8 cellular contexts compared by ENCODE assay signal in genomic region chr19:18388328-18389094, GRCh38. TPM values are rescaled to one million over a fixed set of nuclear protein-coding genes. Genes with fewer than 3 reads are reported as not detected.
DNase-seq lines count a peak whose midpoint lies in the region; ATAC-seq and TF ChIP-seq lines count a peak whose summit lies in the region.

No MANE protein-coding gene starts in this region.

- no peak overlapping the region for H3K9ac ChIP-seq in liver (ENCODE audit: low read depth in 1 of 2, low read length in 2 of 2)

- WGBS in liver: 34% methylated on average over 74 of the region's 74 CpGs

- H3K27me3 Mint-ChIP-seq in chondrocyte (ENCODE audit: low read depth): no peaks in the 10 kb centered on the region

- H3K4me3 Mint-ChIP-seq in chondrocyte (ENCODE audit: unreplicated experiment): peak overlapping the region; percentile 89

- peak overlapping the region; percentile 61 for H3K27ac Mint-ChIP-seq in chondrocyte (ENCODE audit: unreplicated experiment)

- H3K36me3 Mint-ChIP-seq in chondrocyte (ENCODE audit: low read depth): peaks cover 9% of the 10 kb centered on the region

- peak overlapping the region in 1 of 3 donors; percentile 6 for H3K4me3 ChIP-seq in liver (ENCODE audit: low read depth in 1 of 3, low read length in 3 of 3)

- H3K4me1 Mint-ChIP-seq in chondrocyte (ENCODE audit: low read depth): peaks cover 39% of the 10 kb centered on the region

- peaks cover 0 to 5% (median 0%) of the 10 kb centered on the region in 4 donors for H3K36me3 ChIP-seq in liver (ENCODE audit: control insufficient read depth in 4 of 4, insufficient read depth in 3 of 4, low read depth in 1 of 4, low read length in 3 of 4)

- ATAC-seq in GM18498 (IDR thresholded peaks at IDR 0.05; ENCODE audit: unreplicated experiment): peak; percentile 75
- peak; percentile 79 for ATAC-seq in HG02885 (IDR thresholded peaks at IDR 0.05; ENCODE audit: poor library complexity, unreplicated experiment)

- peaks cover 4 to 24% (median 14%) of the 10 kb centered on the region in 4 donors for H3K4me1 ChIP-seq in liver (ENCODE audit: control insufficient read depth in 4 of 4, insufficient read depth in 4 of 4, low read length in 3 of 4)

- H3K9me3 Mint-ChIP-seq in chondrocyte (ENCODE audit: low read depth): no peaks in the 10 kb centered on the region

- no peaks in the 10 kb centered on the region for H3K27me3 ChIP-seq in liver (ENCODE audit: control insufficient read depth in 4 of 4, insufficient read depth in 4 of 4, low read length in 3 of 4)

- peak; percentile 59 to 82 for TF ChIP-seq RAD21 in liver (IDR thresholded peaks at IDR 0.05)

- DNase-seq in NCI-H2171 (lab: John Stamatoyannopoulos, UW) (peak; percentile 39), chondrocyte (ENCODE audit: low spot score) (no peak), GOT3 (lab: John Stamatoyannopoulos, UW) (no peak)
- DNase-seq in activated CD4-positive, alpha-beta T cell treated with anti-CD3 and anti-CD28 coated beads for 1 hour: peak; percentile 65
- DNase-seq in stimulated activated CD4-positive, alpha-beta T cell treated with anti-CD3 and anti-CD28 coated beads, Interleukin-4, amount 100 ng/mL, for 24 hours: peak; percentile 78

- no peaks in the 10 kb centered on the region for H3K9me3 ChIP-seq in liver (ENCODE audit: control insufficient read depth in 4 of 4, low read length in 3 of 4)

- no peak overlapping the region for H3K27ac ChIP-seq in liver (ENCODE audit: low read depth in 1 of 2, low read length in 2 of 2)

- TF ChIP-seq CTCF in chondrocyte (IDR thresholded peaks at IDR 0.05) (peak; percentile 99), liver (IDR thresholded peaks at IDR 0.05; ENCODE audit: low read depth, low read length, missing input control) (peak; percentile 89)

TF ChIP-seq in liver, 16 proteins besides CTCF, POLR2A, EP300 and RAD21:
- TF ChIP-seq JUND (IDR thresholded peaks at IDR 0.05): no peak
- no peak for TF ChIP-seq REST (IDR thresholded peaks at IDR 0.05)
- TF ChIP-seq GABPA (IDR thresholded peaks at IDR 0.05 in 1 of 2, conservative IDR thresholded peaks at IDR 0.05 in 1 of 2): no peak
- no peak for TF ChIP-seq ZBTB33 (IDR thresholded peaks at IDR 0.05)
- TF ChIP-seq, protein P1, sequence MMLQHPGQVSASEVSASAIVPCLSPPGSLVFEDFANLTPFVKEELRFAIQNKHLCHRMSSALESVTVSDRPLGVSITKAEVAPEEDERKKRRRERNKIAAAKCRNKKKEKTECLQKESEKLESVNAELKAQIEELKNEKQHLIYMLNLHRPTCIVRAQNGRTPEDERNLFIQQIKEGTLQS (IDR thresholded peaks at IDR 0.05): no peak
- TF ChIP-seq YY1 (IDR thresholded peaks at IDR 0.05): no peak
- no peak for TF ChIP-seq TAF1 (conservative IDR thresholded peaks at IDR 0.05)
- TF ChIP-seq FOXA2 (IDR thresholded peaks at IDR 0.05): no peak
- TF ChIP-seq HNF4G (IDR thresholded peaks at IDR 0.05): no peak
- TF ChIP-seq HNF4A (conservative IDR thresholded peaks at IDR 0.05): no peak

RNA-seq across cellular contexts. Expression of gene GDF15, which starts 2.6 kb away (rescaled TPM):
- total RNA-seq in chondrocyte: 6.2 to 149 TPM (median 149 TPM) in 3 replicates
- 10 to 100 TPM in 1 of 2 donors, under 1 TPM in 1; 0.42 to 11.6 TPM for total RNA-seq in liver
- 1 to 10 TPM; 6.7 to 7.7 TPM for polyA plus RNA-seq in liver

RNA-seq across cellular contexts. Expression of gene LRRC25, which starts 8.9 kb away (rescaled TPM):
- total RNA-seq in chondrocyte: not detected in 3 replicates
- 10 to 100 TPM in 1 of 2 donors, 1 to 10 TPM in 1; 7.9 to 13.4 TPM for total RNA-seq in liver
- 1 to 10 TPM; 2.3 to 5.8 TPM for polyA plus RNA-seq in liver

RNA-seq across cellular contexts. Expression of gene SSBP4, which starts 30.7 kb away (rescaled TPM):
- total RNA-seq in chondrocyte (54.8 to 72.3 TPM (median 56.3 TPM) in 3 replicates), liver (10 to 100 TPM in 1 of 2 donors, 1 to 10 TPM in 1; 6.4 to 19.0 TPM)
- 10 to 100 TPM in 1 of 2 donors, 1 to 10 TPM in 1; 4.0 to 16.6 TPM for polyA plus RNA-seq in liver

RNA-seq across cellular contexts. Expression of gene PGPEP1, which starts 48.1 kb away (rescaled TPM):
- total RNA-seq in chondrocyte (18.6 to 21.5 TPM (median 21.1 TPM) in 3 replicates), liver (10 to 100 TPM; 21.5 to 48.3 TPM)
- polyA plus RNA-seq in liver: 10 to 100 TPM; 15.8 to 30.8 TPM

RNA-seq across cellular contexts. Expression of gene ISYNA1, which starts 49.4 kb away (rescaled TPM):
- 56.5 to 213 TPM (median 208 TPM) in 3 replicates for total RNA-seq in chondrocyte
- 10 to 100 TPM in 1 of 2 donors, 1 to 10 TPM in 1; 8.0 to 41.9 TPM for total RNA-seq in liver
- 10 to 100 TPM in 1 of 2 donors, 1 to 10 TPM in 1; 4.7 to 12.1 TPM for polyA plus RNA-seq in liver

Comparison
In these comparisons a context has a peak if more than half of its experiments do, and no peak if none do; other contexts are left out.
1. DNase-seq: peak in NCI-H2171 (single experiment), activated CD4-positive, alpha-beta T cell treated with anti-CD3 and anti-CD28 coated beads for 1 hour (single experiment) and stimulated activated CD4-positive, alpha-beta T cell treated with anti-CD3 and anti-CD28 coated beads, Interleukin-4, amount 100 ng/mL, for 24 hours (single experiment); none in chondrocyte (single experiment) and GOT3 (single experiment).